ENCODE assay signal across 8 cellular contexts in genomic region chr9:92728831-92729734, GRCh38. TPM values are rescaled to one million over a fixed set of nuclear protein-coding genes. Genes with fewer than 3 reads are reported as not detected.
DNase-seq lines count a peak whose midpoint lies in the region; ATAC-seq and TF ChIP-seq lines count a peak whose summit lies in the region.

No MANE protein-coding gene starts in this region.

- peaks cover 10% of the 10 kb centered on the region for H3K36me3 Mint-ChIP-seq in Calu3 (ENCODE audit: insufficient read depth, unreplicated experiment)
- peaks cover 22% of the 10 kb centered on the region for H3K36me3 Mint-ChIP-seq in activated T-helper 17 cell treated with anti-CD3 and anti-CD28 coated beads, Interleukin-2, amount 50 U/mL, for 72 hours (ENCODE audit: low read depth)

- no TSS peak for BruUV-seq in Calu3 (replicated peaks; lab: Mats Ljungman, UMichigan)

- peaks cover 18 to 89% (median 59%) of the 10 kb centered on the region in 6 donors for H3K4me1 ChIP-seq in spleen

- no peak overlapping the region for H3K4me3 Mint-ChIP-seq in Calu3 (ENCODE audit: low read depth, unreplicated experiment)
- H3K4me3 Mint-ChIP-seq in activated T-helper 17 cell treated with anti-CD3 and anti-CD28 coated beads, Interleukin-2, amount 50 U/mL, for 72 hours: no peak overlapping the region

- H3K9me3 Mint-ChIP-seq in Calu3 (ENCODE audit: low read depth, unreplicated experiment): no peaks in the 10 kb centered on the region
- H3K9me3 Mint-ChIP-seq in activated T-helper 17 cell treated with anti-CD3 and anti-CD28 coated beads, Interleukin-2, amount 50 U/mL, for 72 hours: no peaks in the 10 kb centered on the region

- intact Hi-C loops in head of caudate nucleus (cut with DNase I) (no loop called here), spleen (cut with DNase I; ENCODE audit: low total_unique reads) (no loop called here), Calu3 (cut with micrococcal nuclease; ENCODE audit: unreplicated experiment) (no loop called here)

- peak overlapping the region in 3 of 8 donors; percentile 21 to 63 (median 22) for H3K4me3 ChIP-seq in spleen

- CTCF ChIA-PET in Calu3 (lab: Charles Lee): interaction anchor here (0.7 kb wide), 1 partner anchor 10 kb away, joined by 3 read pairs; no protein-coding TSS in a partner anchor

- H3K27me3 ChIP-seq in spleen (replicated peaks in 1 of 7): no peaks in the 10 kb centered on the region

- peaks cover 4% of the 10 kb centered on the region for H3K4me1 Mint-ChIP-seq in Calu3 (ENCODE audit: low read depth, unreplicated experiment)
- peaks cover 11% of the 10 kb centered on the region for H3K4me1 Mint-ChIP-seq in activated T-helper 17 cell treated with anti-CD3 and anti-CD28 coated beads, Interleukin-2, amount 50 U/mL, for 72 hours

- peak overlapping the region in 4 of 8 donors; percentile 34 to 85 (median 60) for H3K27ac ChIP-seq in spleen

- no peaks in the 10 kb centered on the region for H3K27me3 Mint-ChIP-seq in Calu3 (ENCODE audit: unreplicated experiment)
- no peaks in the 10 kb centered on the region for H3K27me3 Mint-ChIP-seq in activated T-helper 17 cell treated with anti-CD3 and anti-CD28 coated beads, Interleukin-2, amount 50 U/mL, for 72 hours

- DNase-seq in activated effector memory CD4-positive, alpha-beta T cell treated with anti-CD3 and anti-CD28 coated beads, Interleukin-2, amount 50 U/mL, for 16 hours: peak; percentile 52
- DNase-seq in activated effector memory CD4-positive, alpha-beta T cell treated with Interleukin-2 at 50 U/mL for 16 hours: no peak
- DNase-seq in NOMO-1 treated with DMSO at 0.1 percent for 48 hours (lab: John Stamatoyannopoulos, UW; ENCODE audit: unreplicated experiment) (peak; percentile 7), head of caudate nucleus (peak in 34 of 42 donors; percentile 23 to 85 (median 51)), spleen (peak; percentile 87), Calu3 (no peak)

- TF ChIP-seq CTCF in spleen (IDR thresholded peaks at IDR 0.05 in 8 of 11, conservative IDR thresholded peaks at IDR 0.05 in 3 of 11): peak in 8 of 11 experiments; percentile 28 to 79 (median 42)
- no peak for TF ChIP-seq CTCF in Calu3 (IDR thresholded peaks at IDR 0.05; ENCODE audit: unreplicated experiment)

- peak; percentile 79 for ATAC-seq in HG02852 (IDR thresholded peaks at IDR 0.05; ENCODE audit: unreplicated experiment)
- ATAC-seq in activated T-helper 17 cell treated with anti-CD3 and anti-CD28 coated beads, Interleukin-2, amount 50 U/mL, for 72 hours (replicated peaks): no peak

- H3K36me3 ChIP-seq in spleen: peaks cover 3 to 62% (median 13%) of the 10 kb centered on the region in 6 donors

- no peak for TF ChIP-seq POLR2A in spleen (IDR thresholded peaks at IDR 0.05)

- H3K27ac Mint-ChIP-seq in Calu3 (ENCODE audit: unreplicated experiment): no peak overlapping the region
- H3K27ac Mint-ChIP-seq in activated T-helper 17 cell treated with anti-CD3 and anti-CD28 coated beads, Interleukin-2, amount 50 U/mL, for 72 hours: no peak overlapping the region

- H3K9me3 ChIP-seq in spleen: no peaks in the 10 kb centered on the region

- 56 to 78% (median 69%) methylated on average over 17 to 22 of the region's 22 CpGs for WGBS in spleen, 5 donors

RNA-seq across cellular contexts. Expression of gene BICD2, which starts 35.5 kb away (rescaled TPM):
- total RNA-seq in spleen: 10 to 100 TPM; 30.6 to 55.7 (median 36.8) TPM
- 10 to 100 TPM in 2 of 3 donors, 1 to 10 TPM in 1; 9.4 to 12.0 (median 11.7) TPM for polyA plus RNA-seq in spleen
- total RNA-seq in Calu3 (2022): 18.7 and 21.9 TPM in 2 replicates
- total RNA-seq in activated T-helper 17 cell treated with anti-CD3 and anti-CD28 coated beads, Interleukin-2, amount 50 U/mL, for 72 hours: 10 to 100 TPM; 14.2 to 24.9 TPM

RNA-seq across cellular contexts. Expression of gene IPPK, which starts 59.2 kb away (rescaled TPM):
- total RNA-seq in spleen: 10 to 100 TPM in 6 of 7 donors, 1 to 10 TPM in 1; 10.0 to 14.6 (median 12.1) TPM
- polyA plus RNA-seq in spleen: 1 to 10 TPM; 6.1 to 7.9 (median 6.4) TPM
- 8.9 and 9.5 TPM in 2 replicates for total RNA-seq in Calu3 (2022)
- total RNA-seq in activated T-helper 17 cell treated with anti-CD3 and anti-CD28 coated beads, Interleukin-2, amount 50 U/mL, for 72 hours: 10 to 100 TPM; 15.1 to 18.1 TPM

Comparison
In these comparisons a context has a peak if more than half of its experiments do, and no peak if none do; other contexts are left out.
1. DNase-seq: peak in activated effector memory CD4-positive, alpha-beta T cell treated with anti-CD3 and anti-CD28 coated beads, Interleukin-2, amount 50 U/mL, for 16 hours (single experiment), NOMO-1 treated with DMSO at 0.1 percent for 48 hours (single experiment), head of caudate nucleus (34 of 42) and spleen (single experiment); none in activated effector memory CD4-positive, alpha-beta T cell treated with Interleukin-2 at 50 U/mL for 16 hours (single experiment) and Calu3 (single experiment).